Comparison of ENCODE assay signal across 13 cellular contexts in genomic region chr12:47824198-47824597, GRCh38. TPM values are rescaled to one million over a fixed set of nuclear protein-coding genes. Genes with fewer than 3 reads are reported as not detected.
A peak's percentile ranks its signal among the peaks of the same experiment; 100 is the strongest.
DNase-seq lines count a peak whose midpoint lies in the region; ATAC-seq and TF ChIP-seq lines count a peak whose summit lies in the region.
"Had no signal": no experiment of that assay in that cellular context is flagged by ENCODE, and none has a peak within 500 bp of the region (broad histone marks: within the 10 kb centered on the region; RNA-seq: fewer than 3 reads in every experiment).

No MANE protein-coding gene starts in this region.

- H3K4me3 Mint-ChIP-seq in naive thymus-derived CD4-positive, alpha-beta T cell = peak overlapping the region; percentile 68 to 88 (median 80)
- H3K4me3 Mint-ChIP-seq: nephron progenitor cell had no signal

- no peaks in the 10 kb centered on the region for H3K27me3 Mint-ChIP-seq in naive thymus-derived CD4-positive, alpha-beta T cell

- peak in 2 of 3 donors; percentile 19 to 37 for DNase-seq in right cardiac atrium
- no peak for DNase-seq in left ventricle myocardium superior
- DNase-seq in activated naive CD4-positive, alpha-beta T cell treated with anti-CD3 and anti-CD28 coated beads, Interleukin-2, amount 50 U/mL, for 72 hours (ENCODE audit: low spot score in 2 of 2) = no peak
- DNase-seq in naive thymus-derived CD4-positive, alpha-beta T cell = peak in 7 of 9 donors; percentile 60 to 76 (median 73)
- DNase-seq in vagina (ENCODE audit: extremely low spot score in 2 of 2) = no peak
- DNase-seq in NCI-H187 (lab: John Stamatoyannopoulos, UW) = no peak
- DNase-seq in left lobe of liver (ENCODE audit: low spot score) = no peak
- no peak for DNase-seq in middle frontal gyrus (ENCODE audit: extremely low spot score, low spot score)
- DNase-seq: C1 segment of cervical spinal cord; glutamatergic neuron; nephron progenitor cell; NK-92 treated with Interleukin-12 subunit alpha and Interleukin-12 subunit beta, amount 100 ng/mL, for 24 hours; stimulated activated CD4-positive, alpha-beta T cell treated with anti-CD3 and anti-CD28 coated beads, Interleukin-4, amount 100 ng/mL, for 4 hours had no signal

- H3K27ac Mint-ChIP-seq in activated naive CD4-positive, alpha-beta T cell treated with anti-CD3 and anti-CD28 coated beads, Interleukin-2, amount 50 U/mL, for 72 hours = peak overlapping the region; percentile 87 to 91
- H3K27ac Mint-ChIP-seq in naive thymus-derived CD4-positive, alpha-beta T cell = peak overlapping the region; percentile 90 to 100 (median 97)

- peaks cover 5 to 13% of the 10 kb centered on the region in 2 donors for H3K36me3 Mint-ChIP-seq in activated naive CD4-positive, alpha-beta T cell treated with anti-CD3 and anti-CD28 coated beads, Interleukin-2, amount 50 U/mL, for 72 hours
- peaks cover 0 to 9% (median 0%) of the 10 kb centered on the region in 5 donors for H3K36me3 Mint-ChIP-seq in naive thymus-derived CD4-positive, alpha-beta T cell

- no peak overlapping the region for H3K4me3 ChIP-seq in right cardiac atrium (ENCODE audit: low read length)
- H3K4me3 ChIP-seq in naive thymus-derived CD4-positive, alpha-beta T cell (ENCODE audit: low read length) = peak overlapping the region; percentile 4
- no peak overlapping the region for H3K4me3 ChIP-seq in vagina

- peak overlapping the region; percentile 32 for H3K27ac ChIP-seq in right cardiac atrium (ENCODE audit: low read length)
- peak overlapping the region; percentile 70 for H3K27ac ChIP-seq in naive thymus-derived CD4-positive, alpha-beta T cell (ENCODE audit: low read depth, low read length)
- H3K27ac ChIP-seq in vagina = peak overlapping the region; percentile 99

- WGBS in right cardiac atrium = 78% methylated on average over 2 of the region's 2 CpGs

- peaks cover 46% of the 10 kb centered on the region for H3K4me1 ChIP-seq in right cardiac atrium (ENCODE audit: control insufficient read depth, insufficient read depth, low read length)
- H3K4me1 ChIP-seq in naive thymus-derived CD4-positive, alpha-beta T cell (ENCODE audit: control insufficient read depth in 2 of 2, insufficient read depth in 2 of 2, low read length in 2 of 2) = peaks cover 48 to 89% of the 10 kb centered on the region in 2 donors
- peaks cover 87% of the 10 kb centered on the region for H3K4me1 ChIP-seq in vagina

- H3K4me1 Mint-ChIP-seq in naive thymus-derived CD4-positive, alpha-beta T cell = peaks cover 72 to 93% (median 86%) of the 10 kb centered on the region in 7 donors

- no peak for TF ChIP-seq POLR2A in vagina (IDR thresholded peaks at IDR 0.05)

- H3K27me3 ChIP-seq in right cardiac atrium (ENCODE audit: control insufficient read depth, insufficient read depth) = no peaks in the 10 kb centered on the region
- no peaks in the 10 kb centered on the region for H3K27me3 ChIP-seq in naive thymus-derived CD4-positive, alpha-beta T cell (ENCODE audit: control insufficient read depth in 2 of 2, insufficient read depth in 2 of 2, low read length in 2 of 2)
- no peaks in the 10 kb centered on the region for H3K27me3 ChIP-seq in vagina

- no peaks in the 10 kb centered on the region for H3K9me3 Mint-ChIP-seq in activated naive CD4-positive, alpha-beta T cell treated with anti-CD3 and anti-CD28 coated beads, Interleukin-2, amount 50 U/mL, for 72 hours
- no peaks in the 10 kb centered on the region for H3K9me3 Mint-ChIP-seq in naive thymus-derived CD4-positive, alpha-beta T cell
- H3K9me3 Mint-ChIP-seq: nephron progenitor cell had no signal

- ATAC-seq in right cardiac atrium (no peak), left ventricle myocardium superior (no peak), left lobe of liver (no peak)
- ATAC-seq in activated naive CD4-positive, alpha-beta T cell treated with anti-CD3 and anti-CD28 coated beads, Interleukin-2, amount 50 U/mL, for 72 hours = peak; percentile 28 to 30
- ATAC-seq in naive thymus-derived CD4-positive, alpha-beta T cell = peak; percentile 62

- CTCF ChIA-PET in naive thymus-derived CD4-positive, alpha-beta T cell (lab: Charles Lee) = interaction anchor here (0.6 to 20.1 kb wide), 4 partner anchors 9 to 82 kb away, joined by 3 to 539 read pairs (median 12); partner anchors contain the start of gene HDAC7

- intact Hi-C loops in right cardiac atrium (cut with DNase I) = no loop called here
- intact Hi-C loops in left ventricle myocardium superior (cut with micrococcal nuclease) = no loop called here
- intact Hi-C loops in naive thymus-derived CD4-positive, alpha-beta T cell (cut with micrococcal nuclease) = loop anchor here (1.0 kb wide), 4 partner anchors 8 to 13 kb away; no protein-coding TSS in a partner anchor
- intact Hi-C loops in vagina (cut with DNase I) = no loop called here

- H3K9me3 ChIP-seq in right cardiac atrium (ENCODE audit: control insufficient read depth, low read length) (no peaks in the 10 kb centered on the region), vagina (no peaks in the 10 kb centered on the region)
- no peaks in the 10 kb centered on the region for H3K9me3 ChIP-seq in naive thymus-derived CD4-positive, alpha-beta T cell (ENCODE audit: control insufficient read depth in 2 of 3, low read length in 3 of 3)

- H3K36me3 ChIP-seq in naive thymus-derived CD4-positive, alpha-beta T cell (ENCODE audit: control insufficient read depth in 2 of 3, insufficient read depth in 3 of 3, low read length in 3 of 3) = no peaks in the 10 kb centered on the region
- no peaks in the 10 kb centered on the region for H3K36me3 ChIP-seq in vagina

- POLR2A ChIA-PET in naive thymus-derived CD4-positive, alpha-beta T cell (lab: Charles Lee) = interaction anchor here (0.6 to 16.4 kb wide), 7 partner anchors 8 to 617 kb away, joined by 3 to 364 read pairs (median 4); no protein-coding TSS in a partner anchor

- no peak for TF ChIP-seq CTCF in vagina (IDR thresholded peaks at IDR 0.05)

RNA-seq across cellular contexts. Expression of gene HDAC7, which starts 4.5 kb away (rescaled TPM):
- 10 to 100 TPM; 46.5 to 60.1 (median 51.1) TPM for total RNA-seq in right cardiac atrium
- 38.0 TPM for polyA plus RNA-seq in right cardiac atrium
- 35.4 TPM for total RNA-seq in left ventricle myocardium superior
- total RNA-seq in activated naive CD4-positive, alpha-beta T cell treated with anti-CD3 and anti-CD28 coated beads, Interleukin-2, amount 50 U/mL, for 72 hours = 100 to 1,000 TPM; 285 to 334 TPM
- 100 to 1,000 TPM; 150 to 194 (median 188) TPM for total RNA-seq in naive thymus-derived CD4-positive, alpha-beta T cell
- 10 to 100 TPM; 16.7 to 36.7 TPM for polyA plus RNA-seq in naive thymus-derived CD4-positive, alpha-beta T cell
- 67.0 TPM for total RNA-seq in vagina
- 8.1 TPM for total RNA-seq in left lobe of liver

RNA-seq across cellular contexts. Expression of gene SLC48A1, which starts 51.2 kb away (rescaled TPM):
- total RNA-seq in right cardiac atrium (10 to 100 TPM; 26.5 to 30.1 (median 27.6) TPM), left ventricle myocardium superior (23.7 TPM), vagina (20.9 TPM), left lobe of liver (14.1 TPM)
- 22.0 TPM for polyA plus RNA-seq in right cardiac atrium
- total RNA-seq in activated naive CD4-positive, alpha-beta T cell treated with anti-CD3 and anti-CD28 coated beads, Interleukin-2, amount 50 U/mL, for 72 hours = 1 to 10 TPM; 5.2 to 7.4 TPM
- total RNA-seq in naive thymus-derived CD4-positive, alpha-beta T cell = 10 to 100 TPM in 2 of 5 experiments, 1 to 10 TPM in 3; 6.7 to 14.3 (median 10.0) TPM
- polyA plus RNA-seq in naive thymus-derived CD4-positive, alpha-beta T cell = 10 to 100 TPM; 12.5 to 15.6 TPM

Comparison
In these comparisons a context has a peak if more than half of its experiments do, and no peak if none do; other contexts are left out.
1. DNase-seq: peak in right cardiac atrium (2 of 3) and naive thymus-derived CD4-positive, alpha-beta T cell (7 of 9); none in left ventricle myocardium superior (single experiment), activated naive CD4-positive, alpha-beta T cell treated with anti-CD3 and anti-CD28 coated beads, Interleukin-2, amount 50 U/mL, for 72 hours (0 of 2), vagina (0 of 2), NCI-H187 (0 of 2), left lobe of liver (single experiment) and middle frontal gyrus (single experiment).
2. ATAC-seq: peak in activated naive CD4-positive, alpha-beta T cell treated with anti-CD3 and anti-CD28 coated beads, Interleukin-2, amount 50 U/mL, for 72 hours (2 of 2) and naive thymus-derived CD4-positive, alpha-beta T cell (single experiment); none in right cardiac atrium (0 of 2), left ventricle myocardium superior (single experiment) and left lobe of liver (single experiment).
3. H3K27ac ChIP-seq: peak in every context shown above with its lines; median percentile 99 in vagina; 70 in naive thymus-derived CD4-positive, alpha-beta T cell; 32 in right cardiac atrium.
4. intact Hi-C loops: an anchor here in naive thymus-derived CD4-positive, alpha-beta T cell (1.0 kb wide); none called in right cardiac atrium, left ventricle myocardium superior and vagina.